35 cellular contexts compared by ENCODE assay signal in the genomic region with DNA sequence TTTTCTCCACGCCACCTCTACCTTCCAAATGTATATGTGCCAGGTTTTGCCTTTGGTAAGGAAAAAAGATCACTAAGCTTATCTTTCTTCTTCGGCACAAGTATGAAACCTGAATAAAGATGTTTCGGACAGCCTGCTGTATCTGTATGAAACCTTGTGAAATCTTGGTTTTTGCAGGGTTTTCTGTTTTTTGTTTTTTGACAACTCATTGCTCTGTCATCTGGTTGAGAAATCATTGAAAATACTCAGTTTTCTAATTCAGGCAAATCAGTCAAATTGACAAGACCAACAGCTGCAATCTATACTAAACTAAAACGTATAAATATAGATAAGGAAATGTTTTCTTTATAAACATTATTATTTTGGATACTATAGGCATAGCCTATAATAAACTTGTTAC.
"Had no signal": no experiment of that assay in that cellular context is flagged by ENCODE, and none has a peak within 500 bp of the region (broad histone marks: within the 10 kb centered on the region; RNA-seq: fewer than 3 reads in every experiment).

No MANE protein-coding gene starts in this region.

- DNase-seq: activated CD4-positive, alpha-beta memory T cell treated with anti-CD3 and anti-CD28 coated beads, Interleukin-2, amount 10 ng/mL, durations not matched to agents 7 days and 5 days; activated CD4-positive, alpha-beta T cell treated with anti-CD3 and anti-CD28 coated beads for 1 hour; activated CD4-positive, alpha-beta T cell treated with anti-CD3 and anti-CD28 coated beads for 48 hours; activated CD4-positive, CD25-positive, alpha-beta regulatory T cell; activated CD8-positive, alpha-beta memory T cell treated with anti-CD3 and anti-CD28 coated beads for 24 hours; activated CD8-positive, alpha-beta memory T cell treated with anti-CD3 and anti-CD28 coated beads, Interleukin-2, amount 10 ng/mL, durations not matched to agents 7 days and 5 days; activated CD8-positive, alpha-beta memory T cell treated with anti-CD3 and anti-CD28 coated beads, Interleukin-2, amount 50 U/mL, for 48 hours; activated effector memory CD4-positive, alpha-beta T cell treated with Interleukin-2 at 50 U/mL for 16 hours; activated naive CD4-positive, alpha-beta T cell treated with anti-CD3 and anti-CD28 coated beads, Interleukin-2, amount 10 ng/mL, durations not matched to agents 7 days and 5 days; activated naive CD8-positive, alpha-beta T cell treated with anti-CD3 and anti-CD28 coated beads, Interleukin-2, amount 50 U/mL, for 24 hours; activated T-cell treated with anti-CD3 and anti-CD28 coated beads, Interleukin-2, amount 50 U/mL, for 48 hours; amygdala; NCI-H1092 treated with DMSO at 0.1 percent for 48 hours; NCI-H1417; NCI-H146; NCI-H187; NCI-H2029 treated with DMSO at 0.1 percent for 48 hours; NCI-H2171 treated with DMSO at 0.1 percent for 48 hours; NCI-H2227 treated with DMSO at 0.1 percent for 48 hours; NCI-H446; NCI-H524; NCI-H748 treated with DMSO at 0.1 percent for 48 hours; NK-92 treated with Interleukin-12 subunit alpha and Interleukin-12 subunit beta, amount 100 ng/mL, for 24 hours; PC-9; SIG-M5; SW 1271; T-helper 1 cell; T-helper 2 cell; T-helper 9 cell; WERI-Rb-1 had no signal

- H3K4me3 ChIP-seq: ascending aorta, cardiac muscle cell, K562, PC-9 had no signal

- FAIRE-seq: K562, RCC 7860 had no signal

- ATAC-seq: activated CD8-positive, alpha-beta memory T cell treated with anti-CD3 and anti-CD28 coated beads, Interleukin-2, amount 10 ng/mL, durations not matched to agents 7 days and 5 days; activated naive CD8-positive, alpha-beta T cell treated with anti-CD3 and anti-CD28 coated beads, Interleukin-2, amount 50 U/mL, for 24 hours; Right ventricle myocardium inferior had no signal
